Comparison of ENCODE assay signal across 9 cellular contexts in the genomic region with DNA sequence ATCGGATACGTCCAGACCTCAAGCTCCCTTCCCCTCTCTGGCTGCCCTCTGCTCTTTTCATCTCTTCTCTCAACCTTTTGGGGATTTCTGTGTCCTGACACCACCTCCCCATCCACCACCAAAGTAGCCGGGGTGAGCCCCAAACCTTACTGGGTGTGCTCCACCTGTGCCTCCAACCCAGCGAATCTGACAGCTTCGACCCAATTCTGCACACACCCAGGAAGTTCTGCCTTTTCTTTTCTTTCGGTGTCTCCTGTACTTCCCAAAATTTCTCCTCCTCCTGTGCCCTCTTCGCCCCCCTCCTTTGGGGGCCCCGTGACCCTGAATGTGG. TPM values are rescaled to one million over a fixed set of nuclear protein-coding genes. Genes with fewer than 3 reads are reported as not detected.
DNase-seq lines count a peak whose midpoint lies in the region; ATAC-seq and TF ChIP-seq lines count a peak whose summit lies in the region.
"Had no signal": no experiment of that assay in that cellular context is flagged by ENCODE, and none has a peak within 500 bp of the region (broad histone marks: within the 10 kb centered on the region; RNA-seq: fewer than 3 reads in every experiment).

No MANE protein-coding gene starts in this region.

- H3K27ac Mint-ChIP-seq in activated CD8-positive, alpha-beta memory T cell treated with anti-CD3 and anti-CD28 coated beads, Interleukin-2, amount 10 ng/mL, durations not matched to agents 7 days and 5 days = peak overlapping the region; percentile 82

- H3K27me3 ChIP-seq in liver (ENCODE audit: control insufficient read depth in 4 of 4, insufficient read depth in 4 of 4, low read length in 3 of 4) = no peaks in the 10 kb centered on the region
- no peaks in the 10 kb centered on the region for H3K27me3 ChIP-seq in testis

- TF ChIP-seq POLR2A in testis (IDR thresholded peaks at IDR 0.05) = no peak

- peak overlapping the region; percentile 78 for H3K4me3 Mint-ChIP-seq in activated CD8-positive, alpha-beta memory T cell treated with anti-CD3 and anti-CD28 coated beads, Interleukin-2, amount 10 ng/mL, durations not matched to agents 7 days and 5 days

- ATAC-seq in activated CD8-positive, alpha-beta memory T cell treated with anti-CD3 and anti-CD28 coated beads, Interleukin-2, amount 10 ng/mL, durations not matched to agents 7 days and 5 days = no peak

- H3K9me3 ChIP-seq in liver (ENCODE audit: control insufficient read depth in 4 of 4, low read length in 3 of 4) = no peaks in the 10 kb centered on the region
- H3K9me3 ChIP-seq in testis = no peaks in the 10 kb centered on the region

- no peak for TF ChIP-seq RAD21 in liver (IDR thresholded peaks at IDR 0.05)

- H3K27me3 Mint-ChIP-seq in activated CD8-positive, alpha-beta memory T cell treated with anti-CD3 and anti-CD28 coated beads, Interleukin-2, amount 10 ng/mL, durations not matched to agents 7 days and 5 days = no peaks in the 10 kb centered on the region

- peak overlapping the region; percentile 5 to 48 for H3K9ac ChIP-seq in liver (ENCODE audit: low read depth in 1 of 2, low read length in 2 of 2)

- no peaks in the 10 kb centered on the region for H3K9me3 Mint-ChIP-seq in activated CD8-positive, alpha-beta memory T cell treated with anti-CD3 and anti-CD28 coated beads, Interleukin-2, amount 10 ng/mL, durations not matched to agents 7 days and 5 days (ENCODE audit: low read depth)

- H3K4me3 ChIP-seq in astrocyte of the spinal cord (ENCODE audit: low read depth, low read length) = peak overlapping the region; percentile 83
- H3K4me3 ChIP-seq in liver (ENCODE audit: low read depth in 1 of 3, low read length in 3 of 3) = peak overlapping the region; percentile 73 to 80 (median 76)
- H3K4me3 ChIP-seq in testis = peak overlapping the region; percentile 81 to 86

- CTCF ChIA-PET in activated CD8-positive, alpha-beta memory T cell treated with anti-CD3 and anti-CD28 coated beads, Interleukin-2, amount 10 ng/mL, durations not matched to agents 7 days and 5 days (lab: Charles Lee) = interaction anchor here (1.1 to 6.7 kb wide), 5 partner anchors 16 to 335 kb away, joined by 3 to 88 read pairs (median 9); a partner anchor contains a TSS

- peaks cover 5 to 32% (median 16%) of the 10 kb centered on the region in 4 donors for H3K4me1 ChIP-seq in liver (ENCODE audit: control insufficient read depth in 4 of 4, insufficient read depth in 4 of 4, low read length in 3 of 4)
- H3K4me1 ChIP-seq in testis = peaks cover 24% of the 10 kb centered on the region

- intact Hi-C loops in testis (cut with DNase I; ENCODE audit: low total_unique reads) = loop anchor here (10.0 kb wide), 1 partner anchor 212 kb away; a partner anchor contains a TSS

- peaks cover 25% of the 10 kb centered on the region for H3K36me3 Mint-ChIP-seq in activated CD8-positive, alpha-beta memory T cell treated with anti-CD3 and anti-CD28 coated beads, Interleukin-2, amount 10 ng/mL, durations not matched to agents 7 days and 5 days

- H3K27ac ChIP-seq in liver (ENCODE audit: low read depth in 1 of 2, low read length in 2 of 2) = peak overlapping the region; percentile 99
- peak overlapping the region; percentile 87 to 98 for H3K27ac ChIP-seq in testis
- H3K27ac ChIP-seq: HL-60 had no signal

- in situ Hi-C loops in astrocyte of the spinal cord (cut with HindIII; ENCODE audit: low sequenced_read_pairs) = no loop called here

- WGBS in liver = 40% methylated on average over 8 of the region's 8 CpGs
- WGBS in testis, 2 donors = 24 to 34% methylated on average over 8 of the region's 8 CpGs

- no peak for TF ChIP-seq CTCF in astrocyte of the spinal cord (IDR thresholded peaks at IDR 0.05; ENCODE audit: low read depth, low read length)
- no peak for TF ChIP-seq CTCF in liver (IDR thresholded peaks at IDR 0.05; ENCODE audit: low read depth, low read length, missing input control)
- TF ChIP-seq CTCF in testis (IDR thresholded peaks at IDR 0.05) = no peak

- H3K4me1 Mint-ChIP-seq in activated CD8-positive, alpha-beta memory T cell treated with anti-CD3 and anti-CD28 coated beads, Interleukin-2, amount 10 ng/mL, durations not matched to agents 7 days and 5 days = peaks cover 54% of the 10 kb centered on the region

- H3K36me3 ChIP-seq in liver (ENCODE audit: control insufficient read depth in 4 of 4, insufficient read depth in 3 of 4, low read depth in 1 of 4, low read length in 3 of 4) = no peaks in the 10 kb centered on the region
- no peaks in the 10 kb centered on the region for H3K36me3 ChIP-seq in testis (ENCODE audit: low read depth, missing control alignments)

- DNase-seq in activated CD8-positive, alpha-beta memory T cell treated with anti-CD3 and anti-CD28 coated beads, Interleukin-2, amount 10 ng/mL, durations not matched to agents 7 days and 5 days = no peak
- no peak for DNase-seq in activated CD8-positive, alpha-beta memory T cell treated with anti-CD3 and anti-CD28 coated beads, Interleukin-2, amount 50 U/mL, for 4 hours
- DNase-seq in astrocyte of the spinal cord (ENCODE audit: low read depth, low spot score) (no peak), testis (no peak), NCI-H446 (lab: John Stamatoyannopoulos, UW) (no peak), NCI-H82 (lab: John Stamatoyannopoulos, UW) (no peak), DMS114 treated with DMSO at 0.1 percent for 48 hours (lab: John Stamatoyannopoulos, UW; ENCODE audit: unreplicated experiment) (no peak)

TF ChIP-seq in liver, 16 proteins besides CTCF, POLR2A, EP300 and RAD21:
- no peak for TF ChIP-seq HNF4A (conservative IDR thresholded peaks at IDR 0.05)
- no peak for TF ChIP-seq FOXA2 (IDR thresholded peaks at IDR 0.05)

RNA-seq across cellular contexts. Expression of a gene that starts 0.6 kb away (rescaled TPM):
- 1 to 10 TPM; 6.0 to 6.1 TPM for total RNA-seq in activated CD8-positive, alpha-beta memory T cell treated with anti-CD3 and anti-CD28 coated beads, Interleukin-2, amount 10 ng/mL, durations not matched to agents 7 days and 5 days
- total RNA-seq in liver (1 to 10 TPM in 1 of 2 donors, under 1 TPM in 1; 0.89 to 2.0 TPM), testis (1 to 10 TPM; 4.8 to 5.0 TPM)
- polyA plus RNA-seq in liver (1 to 10 TPM in 1 of 2 donors, under 1 TPM in 1; 0.39 to 3.5 TPM), testis (ENCODE audit: insufficient read depth, low read depth, low replicate concordance) (6.8 TPM)

RNA-seq across cellular contexts. Expression of a gene that starts 2.4 kb away (rescaled TPM):
- not detected for total RNA-seq in activated CD8-positive, alpha-beta memory T cell treated with anti-CD3 and anti-CD28 coated beads, Interleukin-2, amount 10 ng/mL, durations not matched to agents 7 days and 5 days
- total RNA-seq in liver (not detected), testis (1 to 10 TPM; 2.8 to 6.6 TPM)
- polyA plus RNA-seq in liver (not detected), testis (ENCODE audit: insufficient read depth, low read depth, low replicate concordance) (9.9 TPM)

RNA-seq across cellular contexts. Expression of a gene that starts 16.2 kb away (rescaled TPM):
- total RNA-seq in activated CD8-positive, alpha-beta memory T cell treated with anti-CD3 and anti-CD28 coated beads, Interleukin-2, amount 10 ng/mL, durations not matched to agents 7 days and 5 days = 100 to 1,000 TPM; 594 to 712 TPM
- total RNA-seq in liver (1 to 10 TPM; 4.9 to 7.4 TPM), testis (100 to 1,000 TPM in 1 of 2 donors, 10 to 100 TPM in 1; 12.6 to 140 TPM)
- polyA plus RNA-seq in liver (1 to 10 TPM; 1.1 to 4.5 TPM), testis (ENCODE audit: insufficient read depth, low read depth, low replicate concordance) (95.2 TPM)

RNA-seq across cellular contexts. Expression of a gene that starts 23.4 kb away (rescaled TPM):
- 10 to 100 TPM; 43.7 to 44.8 TPM for total RNA-seq in activated CD8-positive, alpha-beta memory T cell treated with anti-CD3 and anti-CD28 coated beads, Interleukin-2, amount 10 ng/mL, durations not matched to agents 7 days and 5 days
- total RNA-seq in liver (10 to 100 TPM in 1 of 2 donors, 1 to 10 TPM in 1; 8.1 to 14.2 TPM), testis (10 to 100 TPM; 34.5 to 50.6 TPM)
- polyA plus RNA-seq in liver (1 to 10 TPM in 1 of 2 donors, under 1 TPM in 1; 0.76 to 6.6 TPM), testis (ENCODE audit: insufficient read depth, low read depth, low replicate concordance) (38.3 TPM)

RNA-seq across cellular contexts. Expression of a gene that starts 28.4 kb away (rescaled TPM):
- total RNA-seq in activated CD8-positive, alpha-beta memory T cell treated with anti-CD3 and anti-CD28 coated beads, Interleukin-2, amount 10 ng/mL, durations not matched to agents 7 days and 5 days = under 1 TPM; 0.54 to 0.61 TPM
- total RNA-seq in liver (1 to 10 TPM in 1 of 2 donors, under 1 TPM in 1; 0.05 to 3.2 TPM), testis (1 to 10 TPM; 3.7 to 6.8 TPM)
- polyA plus RNA-seq in liver (1 to 10 TPM; 1.9 to 3.5 TPM), testis (ENCODE audit: insufficient read depth, low read depth, low replicate concordance) (4.0 TPM)

Comparison
In these comparisons a context has a peak if more than half of its experiments do, and no peak if none do; other contexts are left out.
1. RNA of a gene that starts 16.2 kb away (total RNA-seq): 594 to 712 TPM in activated CD8-positive, alpha-beta memory T cell treated with anti-CD3 and anti-CD28 coated beads, Interleukin-2, amount 10 ng/mL, durations not matched to agents 7 days and 5 days; 12.6 to 140 TPM in testis and 4.9 to 7.4 TPM in liver; every median in the first group is over 4 times any median in the second.
2. Peak in every context shown above with its lines, with median percentiles within 50 percentile points of each other: H3K4me3 ChIP-seq.